ENCODE assay signal across 8 cellular contexts in genomic region chr20:3209023-3209945, GRCh38. TPM values are rescaled to one million over a fixed set of nuclear protein-coding genes. Genes with fewer than 3 reads are reported as not detected.
DNase-seq lines count a peak whose midpoint lies in the region; ATAC-seq and TF ChIP-seq lines count a peak whose summit lies in the region.

TSS of gene ITPA (plus strand) at chr20:3209498. CDS start at chr20:3209552, 54 bp downstream.

- POLR2A ChIA-PET in CD4-positive, alpha-beta T cell (lab: Charles Lee), result interaction anchor here (0.8 to 3.2 kb wide), 6 partner anchors 14 to 156 kb away, joined by 3 to 23 read pairs (median 3); no protein-coding TSS in a partner anchor

- intact Hi-C loops in CD4-positive, alpha-beta T cell (cut with DNase I, micrococcal nuclease), result loop anchor here in 1 of 2 experiments (5.0 to 10.0 kb wide), 4 partner anchors 92 to 198 kb away; partner anchors contain the start of genes DNAAF9, GNRH2, MRPS26 and OXT

- H3K27me3 ChIP-seq in CD4-positive, alpha-beta T cell (ENCODE audit: control insufficient read depth, insufficient read depth, low read length), result no peaks in the 10 kb centered on the region
- H3K27me3 ChIP-seq in mononuclear cell (ENCODE audit: insufficient read depth, low read length), result no peaks in the 10 kb centered on the region

- H3K4me3 ChIP-seq in mononuclear cell (ENCODE audit: low read length), result peak within 1 kb of the TSS; percentile 95

- CTCF ChIA-PET in CD4-positive, alpha-beta T cell (lab: Charles Lee), result interaction anchor here (1.5 kb wide), 1 partner anchor 10 kb away, joined by 4 read pairs; no protein-coding TSS in a partner anchor

- H3K4me1 Mint-ChIP-seq in CD4-positive, alpha-beta T cell (ENCODE audit: low read depth), result peaks cover 31% of the 10 kb centered on the region

- no peaks in the 10 kb centered on the region for H3K27me3 Mint-ChIP-seq in CD4-positive, alpha-beta T cell

- H3K36me3 Mint-ChIP-seq in CD4-positive, alpha-beta T cell (ENCODE audit: low read depth), result peaks cover 39% of the 10 kb centered on the region

- peak; percentile 27 to 62 (median 45) for DNase-seq in CD4-positive, alpha-beta T cell
- DNase-seq in H4 (ENCODE audit: low spot score), result no peak
- peak; percentile 71 for DNase-seq in NCI-H82 (lab: John Stamatoyannopoulos, UW)
- DNase-seq in activated CD8-positive, alpha-beta memory T cell treated with anti-CD3 and anti-CD28 coated beads, Interleukin-2, amount 50 U/mL, for 24 hours (ENCODE audit: extremely low read depth), result peak; percentile 37
- DNase-seq in epidermal melanocyte (ENCODE audit: insufficient read length, low spot score), result peak; percentile 56
- DNase-seq in stimulated activated CD8-positive, alpha-beta memory T cell treated with anti-CD3 and anti-CD28 coated beads, Interleukin-7, amount 100 ng/mL, for 1 hour (ENCODE audit: low read depth in 2 of 2), result peak; percentile 20 to 27

- H3K9me3 ChIP-seq in CD4-positive, alpha-beta T cell (ENCODE audit: control insufficient read depth, low read length), result no peaks in the 10 kb centered on the region
- no peaks in the 10 kb centered on the region for H3K9me3 ChIP-seq in mononuclear cell (ENCODE audit: low read depth, low read length)

- TF ChIP-seq CTCF in CD4-positive, alpha-beta T cell (IDR thresholded peaks at IDR 0.05), result no peak

- no peaks in the 10 kb centered on the region for H3K9me3 Mint-ChIP-seq in CD4-positive, alpha-beta T cell

- peak within 1 kb of the TSS; percentile 96 for H3K4me3 Mint-ChIP-seq in CD4-positive, alpha-beta T cell

- peak within 1 kb of the TSS; percentile 83 for H3K27ac Mint-ChIP-seq in CD4-positive, alpha-beta T cell

- ATAC-seq in CD4-positive, alpha-beta T cell (ENCODE audit: poor library complexity), result peak; percentile 25
- ATAC-seq in GM19455 (IDR thresholded peaks at IDR 0.05; ENCODE audit: unreplicated experiment), result no peak

- H3K27ac ChIP-seq in CD4-positive, alpha-beta T cell (ENCODE audit: low read depth, low read length), result peak within 1 kb of the TSS; percentile 73

- peaks cover 18% of the 10 kb centered on the region for H3K4me1 ChIP-seq in mononuclear cell (ENCODE audit: insufficient read depth, low read length)

RNA-seq across cellular contexts. Expression of gene ITPA, which starts in this region (rescaled TPM):
- 10 to 100 TPM; 17.8 to 19.5 TPM for total RNA-seq in CD4-positive, alpha-beta T cell
- total RNA-seq in H4 (2014; rRNA removed; shearing (Covaris generic)), result 55.6 and 70.1 TPM in 2 replicates
- 10.8 TPM for total RNA-seq in mononuclear cell
